Comparison of ENCODE assay signal across 15 cellular contexts in genomic region chr18:27604583-27604982, GRCh38.
A peak's percentile ranks its signal among the peaks of the same experiment; 100 is the strongest.
DNase-seq lines count a peak whose midpoint lies in the region; ATAC-seq and TF ChIP-seq lines count a peak whose summit lies in the region.
"Had no signal": no experiment of that assay in that cellular context is flagged by ENCODE, and none has a peak within 500 bp of the region (broad histone marks: within the 10 kb centered on the region; RNA-seq: fewer than 3 reads in every experiment).

No MANE protein-coding gene starts in this region.

- ATAC-seq in left lung (peak; percentile 23), GM19452 (IDR thresholded peaks at IDR 0.05; ENCODE audit: unreplicated experiment) (no peak)
- ATAC-seq: stimulated activated naive CD8-positive, alpha-beta T cell treated with anti-CD3 and anti-CD28 coated beads, Interleukin-15, Interleukin-2, amounts not matched to agents 100 U/mL and 50 U/mL, for 24 hours had no signal

- TF ChIP-seq CTCF in chondrocyte (IDR thresholded peaks at IDR 0.05) (no peak), left lung (IDR thresholded peaks at IDR 0.05) (no peak), vagina (IDR thresholded peaks at IDR 0.05) (no peak)

- TF ChIP-seq POLR2A in vagina (IDR thresholded peaks at IDR 0.05): no peak

- no peaks in the 10 kb centered on the region for H3K27me3 ChIP-seq in left lung
- no peaks in the 10 kb centered on the region for H3K27me3 ChIP-seq in vagina
- H3K27me3 ChIP-seq: uterus had no signal

- no peak overlapping the region for H3K4me3 Mint-ChIP-seq in chondrocyte (ENCODE audit: unreplicated experiment)
- H3K4me3 Mint-ChIP-seq: B cell, IgD-negative memory B cell, nephron had no signal

- no peak overlapping the region for H3K4me3 ChIP-seq in left lung
- H3K4me3 ChIP-seq in vagina: no peak overlapping the region
- H3K4me3 ChIP-seq: GM12878, uterus had no signal

- peaks cover 8% of the 10 kb centered on the region for H3K9me3 Mint-ChIP-seq in chondrocyte (ENCODE audit: low read depth)
- H3K9me3 Mint-ChIP-seq: IgD-negative memory B cell had no signal

- H3K27me3 Mint-ChIP-seq in chondrocyte (ENCODE audit: low read depth): no peaks in the 10 kb centered on the region
- H3K27me3 Mint-ChIP-seq: B cell, IgD-negative memory B cell had no signal

- H3K36me3 ChIP-seq in left lung (no peaks in the 10 kb centered on the region), vagina (no peaks in the 10 kb centered on the region)
- H3K36me3 ChIP-seq: uterus had no signal

- H3K36me3 Mint-ChIP-seq in chondrocyte (ENCODE audit: low read depth): no peaks in the 10 kb centered on the region
- H3K36me3 Mint-ChIP-seq: IgD-negative memory B cell had no signal

- H3K9me3 ChIP-seq in left lung (no peaks in the 10 kb centered on the region), vagina (no peaks in the 10 kb centered on the region)
- H3K9me3 ChIP-seq: uterus had no signal

- peaks cover 10% of the 10 kb centered on the region for H3K4me1 Mint-ChIP-seq in chondrocyte (ENCODE audit: low read depth)
- H3K4me1 Mint-ChIP-seq: B cell, nephron had no signal

- DNase-seq in EL: peak; percentile 14
- DNase-seq in NCI-H69 (lab: John Stamatoyannopoulos, UW): peak; percentile 48
- no peak for DNase-seq in chondrocyte (ENCODE audit: low spot score)
- DNase-seq in left lung: no peak
- DNase-seq in activated CD8-positive, alpha-beta memory T cell treated with anti-CD3 and anti-CD28 coated beads for 24 hours: no peak
- no peak for DNase-seq in ecto neural progenitor cell (ENCODE audit: low spot score)
- no peak for DNase-seq in vagina (ENCODE audit: extremely low spot score in 2 of 2)
- DNase-seq: SIG-M5 had no signal

- intact Hi-C loops in left lung (cut with DNase I) (no loop called here), vagina (cut with DNase I) (no loop called here)

- H3K27ac ChIP-seq in left lung (no peak overlapping the region), vagina (no peak overlapping the region)
- H3K27ac ChIP-seq: uterus had no signal

- H3K27ac Mint-ChIP-seq in chondrocyte (ENCODE audit: unreplicated experiment): peak overlapping the region; percentile 58
- H3K27ac Mint-ChIP-seq: B cell, IgD-negative memory B cell had no signal

- H3K4me1 ChIP-seq in left lung (no peaks in the 10 kb centered on the region), vagina (no peaks in the 10 kb centered on the region)
- H3K4me1 ChIP-seq: uterus had no signal

Comparison
In these comparisons a context has a peak if more than half of its experiments do, and no peak if none do; other contexts are left out.
1. DNase-seq: peak in EL (single experiment) and NCI-H69 (single experiment); none in chondrocyte (single experiment), left lung (0 of 2), activated CD8-positive, alpha-beta memory T cell treated with anti-CD3 and anti-CD28 coated beads for 24 hours (single experiment), ecto neural progenitor cell (single experiment) and vagina (0 of 2).